Comparison of ENCODE assay signal across 11 cellular contexts in the genomic region with DNA sequence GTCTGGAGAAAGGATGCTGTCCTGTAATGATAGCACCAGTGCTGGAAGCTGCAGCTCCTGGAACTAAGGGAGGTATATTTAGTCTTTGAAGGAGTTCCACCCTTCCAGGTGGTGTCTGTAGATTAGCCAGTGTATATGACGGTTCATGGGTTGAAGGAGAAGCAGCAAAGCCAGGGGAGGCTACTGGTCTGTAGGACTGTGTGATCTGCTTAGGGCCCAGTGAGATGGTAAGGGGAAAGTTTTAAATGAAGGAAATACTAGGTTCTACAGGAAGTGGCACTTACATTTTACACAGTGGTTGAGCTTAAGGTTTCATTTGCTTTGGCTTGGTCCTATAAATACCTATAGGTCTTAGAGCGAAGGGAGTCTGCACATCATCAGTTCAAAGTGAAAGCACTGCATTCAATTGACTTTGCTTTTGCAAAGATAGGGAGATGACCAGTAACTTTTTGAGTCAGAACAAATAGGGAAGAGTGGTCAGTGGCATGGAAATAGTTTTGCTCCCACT. TPM values are rescaled to one million over a fixed set of nuclear protein-coding genes. Genes with fewer than 3 reads are reported as not detected.
DNase-seq lines count a peak whose midpoint lies in the region; ATAC-seq lines count a peak whose summit lies in the region.
"Had no signal": no experiment of that assay in that cellular context is flagged by ENCODE, and none has a peak within 500 bp of the region (broad histone marks: within the 10 kb centered on the region; RNA-seq: fewer than 3 reads in every experiment).

No MANE protein-coding gene starts in this region.

- peaks cover 49% of the 10 kb centered on the region for H3K36me3 Mint-ChIP-seq in central memory CD8-positive, alpha-beta T cell (ENCODE audit: insufficient read depth)

- peak overlapping the region; percentile 81 for H3K27ac Mint-ChIP-seq in central memory CD8-positive, alpha-beta T cell (ENCODE audit: low read depth)
- H3K27ac Mint-ChIP-seq: type B pancreatic cell had no signal

- H3K4me1 Mint-ChIP-seq in central memory CD8-positive, alpha-beta T cell = peaks cover 57% of the 10 kb centered on the region

- DNase-seq in central memory CD8-positive, alpha-beta T cell (ENCODE audit: low spot score in 2 of 2) = no peak
- DNase-seq in posterior vena cava (ENCODE audit: low spot score) (no peak), NCI-H446 treated with DMSO at 0.1 percent for 48 hours (lab: John Stamatoyannopoulos, UW) (no peak), NCI-H187 treated with DMSO at 0.1 percent for 48 hours (lab: John Stamatoyannopoulos, UW) (no peak)
- no peak for DNase-seq in stimulated activated CD4-positive, alpha-beta T cell treated with anti-CD3 and anti-CD28 coated beads, Interleukin-15, amount 100 ng/mL, for 24 hours
- DNase-seq: NCI-H526 treated with DMSO at 0.1 percent for 48 hours had no signal

- H3K4me3 Mint-ChIP-seq in central memory CD8-positive, alpha-beta T cell = peak overlapping the region; percentile 56
- H3K4me3 Mint-ChIP-seq: type B pancreatic cell had no signal

- intact Hi-C loops in posterior vena cava (cut with DNase I) = loop anchor here (10.0 kb wide), 2 partner anchors 184 to 1284 kb away; no protein-coding TSS in a partner anchor

- ATAC-seq in GM18508 (IDR thresholded peaks at IDR 0.05; ENCODE audit: insufficient read depth, unreplicated experiment) = peak; percentile 93
- peak; percentile 71 for ATAC-seq in GM21423 (IDR thresholded peaks at IDR 0.05; ENCODE audit: unreplicated experiment)
- peak; percentile 80 for ATAC-seq in HG03354 (IDR thresholded peaks at IDR 0.05; ENCODE audit: poor library complexity, severe bottlenecking, unreplicated experiment)
- ATAC-seq in central memory CD8-positive, alpha-beta T cell (replicated peaks; ENCODE audit: extremely low read depth, poor library complexity, severe bottlenecking) = peak; percentile 31

- no peaks in the 10 kb centered on the region for H3K27me3 Mint-ChIP-seq in central memory CD8-positive, alpha-beta T cell
- H3K27me3 Mint-ChIP-seq: type B pancreatic cell had no signal

- no peaks in the 10 kb centered on the region for H3K9me3 Mint-ChIP-seq in central memory CD8-positive, alpha-beta T cell
- H3K9me3 Mint-ChIP-seq: type B pancreatic cell had no signal

RNA-seq across cellular contexts. Expression of a gene that starts 5.6 kb away (rescaled TPM):
- total RNA-seq in posterior vena cava = 10 to 100 TPM; 14.3 to 14.9 TPM

RNA-seq across cellular contexts. Expression of a gene that starts 17.7 kb away (rescaled TPM):
- 100 to 1,000 TPM; 674 to 783 TPM for total RNA-seq in posterior vena cava

RNA-seq across cellular contexts. Expression of a gene that starts 59.3 kb away (rescaled TPM):
- total RNA-seq in posterior vena cava = not detected
- total RNA-seq: glomerular endothelial cell had no signal

Comparison
In these comparisons a context has a peak if more than half of its experiments do, and no peak if none do; other contexts are left out.
1. ATAC-seq: peak in every context shown above with its lines; median percentile 93 in GM18508; 80 in HG03354; 71 in GM21423; 31 in central memory CD8-positive, alpha-beta T cell.